ENCODE assay signal across 9 cellular contexts in the genomic region with DNA sequence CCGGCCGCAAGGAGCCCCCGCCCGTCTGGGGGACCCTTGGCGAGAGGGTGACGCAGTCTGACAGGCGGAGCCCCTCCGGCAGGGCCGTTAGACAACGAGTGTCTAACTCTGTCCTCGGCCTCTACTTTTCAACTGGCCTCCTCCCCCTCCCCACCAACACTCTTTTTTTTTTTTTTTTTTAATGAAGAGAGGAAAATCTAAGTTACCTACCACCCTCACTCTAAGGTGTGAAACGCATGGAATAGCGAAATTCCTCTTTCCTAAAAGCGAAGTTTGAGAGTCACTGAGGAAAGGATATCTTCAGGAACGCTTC. TPM values are rescaled to one million over a fixed set of nuclear protein-coding genes. Genes with fewer than 3 reads are reported as not detected.
DNase-seq lines count a peak whose midpoint lies in the region; ATAC-seq and TF ChIP-seq lines count a peak whose summit lies in the region.
"Had no signal": no experiment of that assay in that cellular context is flagged by ENCODE, and none has a peak within 500 bp of the region (broad histone marks: within the 10 kb centered on the region; RNA-seq: fewer than 3 reads in every experiment).

No MANE protein-coding gene starts in this region.

- H3K4me3 Mint-ChIP-seq in GM23338 = peak overlapping the region; percentile 84

- H3K9me3 ChIP-seq in iPS-18c (ENCODE audit: control insufficient read depth, insufficient read depth, low read length) = no peaks in the 10 kb centered on the region

- DNase-seq in GM23338 (ENCODE audit: low spot score) = no peak
- DNase-seq in brain microvascular endothelial cell = no peak
- no peak for DNase-seq in NCI-H187 treated with DMSO at 0.1 percent for 48 hours (lab: John Stamatoyannopoulos, UW)
- no peak for DNase-seq in NCI-H2196 treated with DMSO at 0.1 percent for 48 hours (lab: John Stamatoyannopoulos, UW; ENCODE audit: unreplicated experiment)
- DNase-seq in DMS 273 (lab: John Stamatoyannopoulos, UW; ENCODE audit: unreplicated experiment) = no peak
- DNase-seq: SIG-M5 had no signal

- no peaks in the 10 kb centered on the region for H3K9me2 ChIP-seq in GM23338 (ENCODE audit: insufficient read depth)

- H3K36me3 ChIP-seq in GM23338 (ENCODE audit: insufficient read depth) = no peaks in the 10 kb centered on the region
- no peaks in the 10 kb centered on the region for H3K36me3 ChIP-seq in brain microvascular endothelial cell (replicated peaks)

- H4K20me1 ChIP-seq in GM23338 (replicated peaks; ENCODE audit: insufficient read depth) = no peaks in the 10 kb centered on the region

- H3K9me3 Mint-ChIP-seq in GM23338 = no peaks in the 10 kb centered on the region

- H3K4me3 ChIP-seq in GM23338 (peak overlapping the region; percentile 83), brain microvascular endothelial cell (ENCODE audit: low read depth, low read length) (peak overlapping the region; percentile 72), iPS-18c (ENCODE audit: insufficient read depth, low read depth, low read length) (peak overlapping the region; percentile 64), skin epidermis (peak overlapping the region; percentile 24 to 53 (median 34))

- peaks cover 45% of the 10 kb centered on the region for H3K27me3 Mint-ChIP-seq in GM23338 (ENCODE audit: insufficient read depth, low read depth, poor library complexity)

- TF ChIP-seq CTCF in GM23338 (conservative IDR thresholded peaks at IDR 0.05; ENCODE audit: low read depth in 2 of 2) = no peak
- TF ChIP-seq CTCF in brain microvascular endothelial cell (IDR thresholded peaks at IDR 0.05; ENCODE audit: low read depth, low read length, missing control alignments) = no peak

- peaks cover 8% of the 10 kb centered on the region for H3K4me1 ChIP-seq in GM23338 (ENCODE audit: insufficient read depth)

- ATAC-seq in GM23338 (no peak), GM21360 (IDR thresholded peaks at IDR 0.05; ENCODE audit: unreplicated experiment) (no peak)

- H3K79me2 ChIP-seq in GM23338 (replicated peaks; ENCODE audit: insufficient read depth) = no peaks in the 10 kb centered on the region

- no peaks in the 10 kb centered on the region for H3F3A ChIP-seq in GM23338 (replicated peaks; ENCODE audit: low read depth)

- H3K4me1 Mint-ChIP-seq in GM23338 = peaks cover 9% of the 10 kb centered on the region

- H3K27me3 ChIP-seq in GM23338 (ENCODE audit: insufficient read depth) = peaks cover 64% of the 10 kb centered on the region
- no peaks in the 10 kb centered on the region for H3K27me3 ChIP-seq in brain microvascular endothelial cell (replicated peaks)

- in situ Hi-C loops in brain microvascular endothelial cell (cut with HindIII; ENCODE audit: low pct_ligation_motif_present, low sequenced_read_pairs) = no loop called here

- no peak overlapping the region for H3K27ac Mint-ChIP-seq in GM23338

- no peaks in the 10 kb centered on the region for H3K36me3 Mint-ChIP-seq in GM23338 (ENCODE audit: low read depth)

- peak overlapping the region; percentile 100 for H3K4me2 ChIP-seq in GM23338

- H2AFZ ChIP-seq in GM23338 = peak overlapping the region; percentile 100

- H3K27ac ChIP-seq in GM23338 (ENCODE audit: low read depth) (no peak overlapping the region), brain microvascular endothelial cell (no peak overlapping the region), skin epidermis (peak overlapping the region in 2 of 21 experiments; percentile 12 to 34)

TF ChIP-seq in GM23338, 12 proteins besides CTCF, POLR2A, EP300 and RAD21:
- TF ChIP-seq ZNF462 (CRISPR knock-in tag; IDR thresholded peaks at IDR 0.05) = no peak

RNA-seq across cellular contexts. Expression of gene SUSD5, which starts 0.5 kb away (rescaled TPM):
- 3.6 and 4.3 TPM in 2 replicates for total RNA-seq in GM23338 (2014; rRNA removed; shearing (Covaris generic))
- polyA plus RNA-seq in GM23338 (2016; fragmentation: Nextera tagmentation; extraction: Ambion mirVana) = 1.1 and 1.4 TPM in 2 replicates

RNA-seq across cellular contexts. Expression of gene FBXL2, which starts 58.1 kb away (rescaled TPM):
- total RNA-seq in GM23338 (2014; rRNA removed; shearing (Covaris generic)) = 4.4 and 5.7 TPM in 2 replicates
- 2.1 and 2.8 TPM in 2 replicates for polyA plus RNA-seq in GM23338 (2016; fragmentation: Nextera tagmentation; extraction: Ambion mirVana)
